In the genomic region with DNA sequence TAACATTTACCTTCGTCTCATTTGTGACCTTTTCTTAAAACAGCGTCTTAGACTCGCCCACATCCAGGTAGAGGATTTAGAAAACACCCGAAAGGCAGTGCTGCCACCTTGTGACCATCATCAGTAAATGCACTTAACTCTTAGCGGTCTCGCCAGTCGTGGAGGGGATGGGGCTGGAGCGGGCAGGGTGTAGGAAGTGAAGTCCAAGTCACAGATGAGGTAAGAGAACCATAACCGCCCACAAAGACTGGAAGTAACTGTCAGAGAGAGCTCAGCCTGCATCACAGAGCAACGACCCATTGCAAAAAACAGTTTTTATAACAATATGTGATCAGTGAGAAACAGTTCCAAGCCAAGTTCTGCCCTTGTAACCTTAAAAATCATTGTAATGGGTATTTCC, we compare ENCODE assay signal across 1 cellular context.
TF ChIP-seq lines count a peak whose summit lies in the region.

No MANE protein-coding gene starts in this region.

TF ChIP-seq in H1, 55 proteins besides CTCF, POLR2A, EP300 and RAD21:
- no peak for TF ChIP-seq SAP30 (IDR thresholded peaks at IDR 0.05; ENCODE audit: insufficient read depth, insufficient replicate concordance, low read length)
- no peak for TF ChIP-seq TEAD4 (IDR thresholded peaks at IDR 0.05; ENCODE audit: low read depth, low read length)
- TF ChIP-seq SUZ12 (IDR thresholded peaks at IDR 0.05; ENCODE audit: low read length), result no peak
- TF ChIP-seq PHF8 (conservative IDR thresholded peaks at IDR 0.05; ENCODE audit: low read depth, low read length), result no peak
TF ChIP-seq in H1: peak in this region for 0.
